In the genomic region with DNA sequence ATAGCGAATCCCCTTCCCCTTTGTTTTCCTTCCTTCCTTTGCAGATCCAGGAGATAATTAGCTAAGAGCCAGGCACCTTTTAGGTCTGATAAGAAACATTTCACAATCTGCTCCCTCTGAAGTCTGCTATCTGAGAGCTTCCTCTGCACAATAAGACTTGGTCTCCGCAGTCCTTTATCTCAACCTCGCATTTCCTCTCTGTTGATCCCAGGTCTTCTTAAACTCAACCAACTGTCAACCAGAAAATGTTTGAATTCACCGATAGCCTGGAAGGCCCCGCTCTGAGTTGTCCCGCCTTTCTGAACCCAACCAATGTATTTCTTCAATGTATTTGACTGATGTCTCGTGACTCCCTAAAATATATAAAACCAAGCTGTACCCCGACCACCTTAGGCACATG, we compare ENCODE assay signal across 1 cellular context.
TF ChIP-seq lines count a peak whose summit lies in the region.

No MANE protein-coding gene starts in this region.

TF ChIP-seq in K562, 482 proteins besides CTCF, POLR2A, EP300 and RAD21 (continued from another document and continues in another):
- TF ChIP-seq, protein P1, sequence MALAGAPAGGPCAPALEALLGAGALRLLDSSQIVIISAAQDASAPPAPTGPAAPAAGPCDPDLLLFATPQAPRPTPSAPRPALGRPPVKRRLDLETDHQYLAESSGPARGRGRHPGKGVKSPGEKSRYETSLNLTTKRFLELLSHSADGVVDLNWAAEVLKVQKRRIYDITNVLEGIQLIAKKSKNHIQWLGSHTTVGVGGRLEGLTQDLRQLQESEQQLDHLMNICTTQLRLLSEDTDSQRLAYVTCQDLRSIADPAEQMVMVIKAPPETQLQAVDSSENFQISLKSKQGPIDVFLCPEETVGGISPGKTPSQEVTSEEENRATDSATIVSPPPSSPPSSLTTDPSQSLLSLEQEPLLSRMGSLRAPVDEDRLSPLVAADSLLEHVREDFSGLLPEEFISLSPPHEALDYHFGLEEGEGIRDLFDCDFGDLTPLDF (CRISPR knock-in tag; IDR thresholded peaks at IDR 0.05), result no peak
- TF ChIP-seq ZNF175 (CRISPR knock-in tag; IDR thresholded peaks at IDR 0.05; ENCODE audit: low read depth) (0 out of 2 replicates have a peak, but pooled peaks have one; percentile 43), NUFIP1 (IDR thresholded peaks at IDR 0.05; ENCODE audit: partially characterized antibody) (no peak), ERF (CRISPR knock-in tag; IDR thresholded peaks at IDR 0.05) (no peak), MAZ (CRISPR knock-in tag; conservative IDR thresholded peaks at IDR 0.05 in 1 of 2, IDR thresholded peaks at IDR 0.05 in 1 of 2) (0 out of 4 replicates have a peak, but pooled peaks of 1 of the 2 experiments have one; percentile 16), ZBTB11 (CRISPR knock-in tag; IDR thresholded peaks at IDR 0.05) (peak in 1 of 3 experiments; percentile 62; a peak in 1 of 6 replicates), ARNT (IDR thresholded peaks at IDR 0.05) (peak; percentile 63 to 80; a peak in 2 of 4 replicates), ZC3H4 (CRISPR knock-in tag; IDR thresholded peaks at IDR 0.05; ENCODE audit: borderline replicate concordance) (no peak), FOXK2 (conservative IDR thresholded peaks at IDR 0.05 in 1 of 2, IDR thresholded peaks at IDR 0.05 in 1 of 2; ENCODE audit: low read depth in 2 of 2) (no peak; a peak in 1 of 4 replicates), CEBPG (CRISPR knock-in tag; IDR thresholded peaks at IDR 0.05) (peak; percentile 61; the same call in 1 of the 2 replicates), CEBPG (tag; conservative IDR thresholded peaks at IDR 0.05 in 1 of 2, IDR thresholded peaks at IDR 0.05 in 1 of 2) (peak; percentile 71 to 79), CHAMP1 (IDR thresholded peaks at IDR 0.05) (no peak), SRF (CRISPR knock-in tag; IDR thresholded peaks at IDR 0.05) (no peak), HDAC2 (IDR thresholded peaks at IDR 0.05) (peak; percentile 70), SETDB1 (IDR thresholded peaks at IDR 0.05; ENCODE audit: low read length) (no peak), MCM7 (IDR thresholded peaks at IDR 0.05) (no peak), SIN3B (IDR thresholded peaks at IDR 0.05; ENCODE audit: low read depth) (no peak), PATZ1 (CRISPR knock-in tag; IDR thresholded peaks at IDR 0.05; ENCODE audit: borderline replicate concordance) (no peak), MYBL2 (IDR thresholded peaks at IDR 0.05; ENCODE audit: low read depth) (peak; percentile 79), MYBL2 (CRISPR knock-in tag; IDR thresholded peaks at IDR 0.05; ENCODE audit: borderline replicate concordance) (no peak), ZNF282 (CRISPR knock-in tag; IDR thresholded peaks at IDR 0.05) (no peak), E2F5 (CRISPR knock-in tag; IDR thresholded peaks at IDR 0.05) (no peak), ZNF639 (CRISPR knock-in tag; conservative IDR thresholded peaks at IDR 0.05 in 1 of 2, IDR thresholded peaks at IDR 0.05 in 1 of 2) (peak in 1 of 2 experiments; percentile 56; a peak in 1 of 4 replicates), ESRRA (IDR thresholded peaks at IDR 0.05; ENCODE audit: borderline replicate concordance, low read depth) (peak; percentile 44; the same call in 1 of the 2 replicates), PTRF (tag; IDR thresholded peaks at IDR 0.05) (no peak), GATAD2A (IDR thresholded peaks at IDR 0.05) (no peak), ELF1 (tag; IDR thresholded peaks at IDR 0.05) (no peak), CGGBP1 (CRISPR knock-in tag; IDR thresholded peaks at IDR 0.05) (no peak), ZNF57 (CRISPR knock-in tag; IDR thresholded peaks at IDR 0.05) (no peak), MIER1 (IDR thresholded peaks at IDR 0.05; ENCODE audit: low read depth) (no peak), KLF13 (tag; IDR thresholded peaks at IDR 0.05; ENCODE audit: borderline replicate concordance, low read depth) (no peak), NFIC (IDR thresholded peaks at IDR 0.05) (peak; percentile 91)
- TF ChIP-seq, protein P2, sequence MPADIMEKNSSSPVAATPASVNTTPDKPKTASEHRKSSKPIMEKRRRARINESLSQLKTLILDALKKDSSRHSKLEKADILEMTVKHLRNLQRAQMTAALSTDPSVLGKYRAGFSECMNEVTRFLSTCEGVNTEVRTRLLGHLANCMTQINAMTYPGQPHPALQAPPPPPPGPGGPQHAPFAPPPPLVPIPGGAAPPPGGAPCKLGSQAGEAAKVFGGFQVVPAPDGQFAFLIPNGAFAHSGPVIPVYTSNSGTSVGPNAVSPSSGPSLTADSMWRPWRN (IDR thresholded peaks at IDR 0.05; ENCODE audit: low read depth), result peak; percentile 65; the same call in 1 of the 2 replicates
